ENCODE assay signal across 14 cellular contexts in the genomic region with DNA sequence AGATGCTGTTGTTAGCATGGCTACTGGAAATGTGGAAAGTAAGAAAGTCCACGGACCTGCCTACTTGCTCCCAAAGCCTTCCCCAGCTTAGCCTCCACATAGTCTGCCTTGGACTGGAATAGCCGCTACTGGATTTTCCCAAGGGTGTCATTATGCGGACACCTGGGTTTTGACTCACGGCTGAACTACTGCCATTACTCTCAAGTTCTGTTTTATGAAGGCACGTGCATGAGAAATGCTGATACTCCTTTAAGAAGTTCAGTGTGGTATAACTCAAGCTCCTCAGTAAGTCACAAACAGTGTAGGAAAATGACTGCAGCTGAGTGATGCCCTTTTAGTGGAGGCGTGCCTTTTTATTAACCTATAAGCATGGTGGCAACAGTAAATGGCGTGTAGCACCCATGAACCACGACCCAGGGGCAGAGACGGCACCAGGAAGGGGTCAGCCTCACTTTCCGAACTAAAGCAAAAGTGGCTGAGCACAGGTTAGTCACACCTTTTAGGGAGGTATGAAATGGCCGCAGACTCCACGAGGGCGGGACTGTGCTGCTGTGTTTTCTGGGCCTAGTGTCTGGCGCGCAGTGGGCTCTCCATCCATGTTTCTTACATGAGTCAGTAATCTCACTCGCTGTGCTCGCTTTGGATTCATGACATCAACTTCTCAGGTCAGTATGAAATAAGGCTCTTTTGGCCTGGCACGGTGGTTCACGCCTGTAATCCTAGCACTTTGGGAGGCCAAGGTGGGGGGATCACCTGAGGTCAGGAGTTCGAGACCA. TPM values are rescaled to one million over a fixed set of nuclear protein-coding genes. Genes with fewer than 3 reads are reported as not detected.
DNase-seq lines count a peak whose midpoint lies in the region; ATAC-seq and TF ChIP-seq lines count a peak whose summit lies in the region.
"Had no signal": no experiment of that assay in that cellular context is flagged by ENCODE, and none has a peak within 500 bp of the region (broad histone marks: within the 10 kb centered on the region; RNA-seq: fewer than 3 reads in every experiment).

No MANE protein-coding gene starts in this region.

- no peak for ATAC-seq in Right ventricle myocardium superior (ENCODE audit: poor library complexity)
- ATAC-seq in Right ventricle myocardium inferior, result no peak
- ATAC-seq in HG03460 (IDR thresholded peaks at IDR 0.05; ENCODE audit: unreplicated experiment), result no peak
- ATAC-seq: activated T-cell treated with anti-CD3 and anti-CD28 coated beads, Interleukin-2, amount 50 U/mL, for 72 hours had no signal

- no peaks in the 10 kb centered on the region for H3K79me2 ChIP-seq in osteoblast (ENCODE audit: insufficient read depth, low read length)

- no peak for TF ChIP-seq POLR2A in uterus (IDR thresholded peaks at IDR 0.05)

- H3K27ac ChIP-seq in osteoblast (ENCODE audit: low read depth, low read length) (peak overlapping the region; percentile 70), uterus (peak overlapping the region; percentile 49 to 51)
- H3K27ac ChIP-seq: SK-N-MC had no signal

- H3K4me1 Mint-ChIP-seq in activated T-helper 2 cell treated with anti-CD3 and anti-CD28 coated beads, Interferon-gamma antibody, Interleukin-2, Interleukin-4, amounts not matched to agents 10 μg/mL and 5 μg/mL and 100 μg/mL, durations not matched to agents 14 hours and 24 hours and 36 hours (ENCODE audit: low read depth), result no peaks in the 10 kb centered on the region

- H3K4me2 ChIP-seq in osteoblast (ENCODE audit: insufficient read depth, low read length), result peak overlapping the region; percentile 46

- H2AFZ ChIP-seq in osteoblast (ENCODE audit: low read length), result no peak overlapping the region

- peaks cover 3% of the 10 kb centered on the region for H3K36me3 Mint-ChIP-seq in activated T-helper 2 cell treated with anti-CD3 and anti-CD28 coated beads, Interferon-gamma antibody, Interleukin-2, Interleukin-4, amounts not matched to agents 10 μg/mL and 5 μg/mL and 100 μg/mL, durations not matched to agents 14 hours and 24 hours and 36 hours (ENCODE audit: low read depth)

- no peak overlapping the region for H3K4me3 Mint-ChIP-seq in activated T-helper 2 cell treated with anti-CD3 and anti-CD28 coated beads, Interferon-gamma antibody, Interleukin-2, Interleukin-4, amounts not matched to agents 10 μg/mL and 5 μg/mL and 100 μg/mL, durations not matched to agents 14 hours and 24 hours and 36 hours (ENCODE audit: low read depth)
- H3K4me3 Mint-ChIP-seq: activated T-cell treated with anti-CD3 and anti-CD28 coated beads, Interleukin-2, amount 50 U/mL, for 72 hours had no signal

- H3K4me3 ChIP-seq in fibroblast of villous mesenchyme (ENCODE audit: low read depth, low read length) (no peak overlapping the region), osteoblast (ENCODE audit: insufficient read depth, low read length) (no peak overlapping the region), uterus (no peak overlapping the region)
- H3K4me3 ChIP-seq: SK-N-MC, skin epidermis had no signal

- no peaks in the 10 kb centered on the region for H3K9me3 ChIP-seq in osteoblast (ENCODE audit: low read depth, low read length)
- no peaks in the 10 kb centered on the region for H3K9me3 ChIP-seq in uterus

- DNase-seq in Right ventricle myocardium superior, result peak; percentile 12
- DNase-seq in Right ventricle myocardium inferior (ENCODE audit: missing footprints), result no peak
- peak; percentile 30 for DNase-seq in fibroblast of villous mesenchyme (ENCODE audit: low read depth)
- DNase-seq in osteoblast (ENCODE audit: insufficient read length, low spot score, missing footprints), result peak; percentile 93
- peak; percentile 20 to 63 for DNase-seq in uterus
- no peak for DNase-seq in activated T-helper 2 cell treated with anti-CD3 and anti-CD28 coated beads, Interferon-gamma antibody, Interleukin-2, Interleukin-4, amounts not matched to agents 10 μg/mL and 5 μg/mL and 100 μg/mL, durations not matched to agents 14 hours and 24 hours and 36 hours (ENCODE audit: low spot score)
- DNase-seq in SIG-M5 treated with dmso at 0.1 percent for 504 hours (lab: John Stamatoyannopoulos, UW; ENCODE audit: unreplicated experiment), result no peak
- DNase-seq: activated CD4-positive, alpha-beta T cell treated with anti-CD3 and anti-CD28 coated beads for 48 hours; activated T-cell treated with anti-CD3 and anti-CD28 coated beads, Interleukin-2, amount 50 U/mL, for 72 hours; NCI-H1694 treated with DMSO at 0.1 percent for 48 hours; NCI-H748 treated with DMSO at 0.1 percent for 48 hours had no signal

- H3K27me3 ChIP-seq in osteoblast (ENCODE audit: insufficient read depth, low read length) (no peaks in the 10 kb centered on the region), uterus (no peaks in the 10 kb centered on the region)

- intact Hi-C loops in Right ventricle myocardium superior (cut with DNase I) (loop anchor here (5.0 kb wide), 1 partner anchor 175 kb away; the partner anchor contains the start of gene SLC22A23), Right ventricle myocardium inferior (cut with DNase I) (no loop called here), uterus (cut with DNase I; ENCODE audit: low total_unique reads) (loop anchor here (10.0 kb wide), 1 partner anchor 172 kb away; the partner anchor contains the start of gene SLC22A23)
- intact Hi-C loops in activated T-helper 2 cell treated with anti-CD3 and anti-CD28 coated beads, Interferon-gamma antibody, Interleukin-2, Interleukin-4, amounts not matched to agents 10 μg/mL and 5 μg/mL and 100 μg/mL, durations not matched to agents 14 hours and 24 hours and 36 hours (cut with micrococcal nuclease), result no loop called here

- TF ChIP-seq CTCF in fibroblast of villous mesenchyme (IDR thresholded peaks at IDR 0.05; ENCODE audit: insufficient read depth, low read depth, low read length), result no peak
- TF ChIP-seq CTCF in osteoblast (IDR thresholded peaks at IDR 0.05; ENCODE audit: extremely low read depth, low read depth, low read length), result no peak
- no peak for TF ChIP-seq CTCF in uterus (IDR thresholded peaks at IDR 0.05)

- no peaks in the 10 kb centered on the region for H3K27me3 Mint-ChIP-seq in activated T-helper 2 cell treated with anti-CD3 and anti-CD28 coated beads, Interferon-gamma antibody, Interleukin-2, Interleukin-4, amounts not matched to agents 10 μg/mL and 5 μg/mL and 100 μg/mL, durations not matched to agents 14 hours and 24 hours and 36 hours (ENCODE audit: low read depth)

- H3K4me1 ChIP-seq in osteoblast (ENCODE audit: insufficient read depth, low read length) (peaks cover 20% of the 10 kb centered on the region), uterus (peaks cover 3 to 4% of the 10 kb centered on the region in 2 donors)

- H3K36me3 ChIP-seq in osteoblast (ENCODE audit: insufficient read depth, low read length) (peaks cover 12% of the 10 kb centered on the region), uterus (no peaks in the 10 kb centered on the region)

- H3K27ac Mint-ChIP-seq in activated T-helper 2 cell treated with anti-CD3 and anti-CD28 coated beads, Interferon-gamma antibody, Interleukin-2, Interleukin-4, amounts not matched to agents 10 μg/mL and 5 μg/mL and 100 μg/mL, durations not matched to agents 14 hours and 24 hours and 36 hours, result no peak overlapping the region
- H3K27ac Mint-ChIP-seq: activated T-cell treated with anti-CD3 and anti-CD28 coated beads, Interleukin-2, amount 50 U/mL, for 72 hours had no signal

- H3K9me3 Mint-ChIP-seq in activated T-helper 2 cell treated with anti-CD3 and anti-CD28 coated beads, Interferon-gamma antibody, Interleukin-2, Interleukin-4, amounts not matched to agents 10 μg/mL and 5 μg/mL and 100 μg/mL, durations not matched to agents 14 hours and 24 hours and 36 hours, result no peaks in the 10 kb centered on the region
- H3K9me3 Mint-ChIP-seq: activated T-cell treated with anti-CD3 and anti-CD28 coated beads, Interleukin-2, amount 50 U/mL, for 72 hours had no signal

- no peaks in the 10 kb centered on the region for H4K20me1 ChIP-seq in osteoblast (ENCODE audit: insufficient read depth, low read length)

RNA-seq across cellular contexts. Expression of gene PSMG4, which starts 23.9 kb away (rescaled TPM):
- total RNA-seq in Right ventricle myocardium superior (8.9 TPM), Right ventricle myocardium inferior (9.1 TPM), fibroblast of villous mesenchyme (19.9 and 29.0 TPM in 2 replicates), osteoblast (19.4 and 24.6 TPM in 2 replicates), uterus (10 to 100 TPM; 13.1 to 49.4 (median 28.0) TPM)
- total RNA-seq in activated T-helper 2 cell treated with anti-CD3 and anti-CD28 coated beads, Interferon-gamma antibody, Interleukin-2, Interleukin-4, amounts not matched to agents 10 μg/mL and 5 μg/mL and 100 μg/mL, durations not matched to agents 14 hours and 24 hours and 36 hours, result 26.4 and 30.9 TPM in 2 replicates

RNA-seq across cellular contexts. Expression of gene TUBB2B, which starts 55.2 kb away (rescaled TPM):
- 1.3 TPM for total RNA-seq in Right ventricle myocardium superior
- total RNA-seq in Right ventricle myocardium inferior, result 0.97 TPM
- 4.8 and 5.2 TPM in 2 replicates for total RNA-seq in fibroblast of villous mesenchyme
- 5.6 and 9.0 TPM in 2 replicates for total RNA-seq in osteoblast
- total RNA-seq in uterus, result 10 to 100 TPM in 1 of 4 donors, 1 to 10 TPM in 1, under 1 TPM in 1, not detected in 1; 0.26 to 80.7 (median 4.3) TPM
- total RNA-seq in activated T-helper 2 cell treated with anti-CD3 and anti-CD28 coated beads, Interferon-gamma antibody, Interleukin-2, Interleukin-4, amounts not matched to agents 10 μg/mL and 5 μg/mL and 100 μg/mL, durations not matched to agents 14 hours and 24 hours and 36 hours, result 0.41 and 0.60 TPM in 2 replicates

Comparison
In these comparisons a context has a peak if more than half of its experiments do, and no peak if none do; other contexts are left out.
1. DNase-seq: peak in Right ventricle myocardium superior (single experiment), fibroblast of villous mesenchyme (single experiment), osteoblast (single experiment) and uterus (2 of 2); none in Right ventricle myocardium inferior (single experiment), activated T-helper 2 cell treated with anti-CD3 and anti-CD28 coated beads, Interferon-gamma antibody, Interleukin-2, Interleukin-4, amounts not matched to agents 10 μg/mL and 5 μg/mL and 100 μg/mL, durations not matched to agents 14 hours and 24 hours and 36 hours (single experiment) and SIG-M5 treated with dmso at 0.1 percent for 504 hours (single experiment).
2. intact Hi-C loops: an anchor here in Right ventricle myocardium superior (5.0 kb wide) and uterus (10.0 kb wide); none called in Right ventricle myocardium inferior and activated T-helper 2 cell treated with anti-CD3 and anti-CD28 coated beads, Interferon-gamma antibody, Interleukin-2, Interleukin-4, amounts not matched to agents 10 μg/mL and 5 μg/mL and 100 μg/mL, durations not matched to agents 14 hours and 24 hours and 36 hours.